Comparison of ENCODE assay signal across 8 cellular contexts in the genomic region with DNA sequence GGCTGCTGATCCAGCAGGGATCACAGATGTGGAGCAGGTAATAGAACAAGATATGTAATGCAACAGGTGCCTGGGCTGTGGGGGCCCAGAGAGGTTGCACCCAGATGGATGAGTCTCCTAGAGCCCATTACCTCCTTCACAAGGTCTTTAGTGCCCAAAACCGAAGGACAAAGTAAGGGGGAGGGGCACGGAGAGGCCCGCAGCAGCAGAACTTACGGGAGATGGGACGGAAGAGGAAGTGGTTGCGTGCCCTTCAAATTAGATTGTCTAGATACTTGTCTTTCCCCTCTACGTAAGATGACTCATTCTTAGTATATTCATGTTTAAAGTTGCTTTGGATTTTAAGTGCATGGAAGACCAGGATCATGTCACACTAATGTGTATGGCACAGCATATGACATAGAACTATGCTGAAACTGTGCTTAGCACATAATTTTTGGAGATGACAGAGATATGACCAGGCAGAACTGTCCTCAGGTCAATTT. TPM values are rescaled to one million over a fixed set of nuclear protein-coding genes. Genes with fewer than 3 reads are reported as not detected.
A peak's percentile ranks its signal among the peaks of the same experiment; 100 is the strongest.
DNase-seq lines count a peak whose midpoint lies in the region; ATAC-seq and TF ChIP-seq lines count a peak whose summit lies in the region.

No MANE protein-coding gene starts in this region.

- H3F3A ChIP-seq in OCI-LY1 (ENCODE audit: insufficient read depth, low read length) = no peaks in the 10 kb centered on the region

- DNase-seq in GM06990 (ENCODE audit: extremely low read depth, insufficient read length) = peak; percentile 51
- peak; percentile 55 for DNase-seq in activated T-cell treated with anti-CD3 and anti-CD28 coated beads for 48 hours (ENCODE audit: low read depth)
- no peak for DNase-seq in left ventricle myocardium superior
- DNase-seq in stimulated activated CD8-positive, alpha-beta memory T cell treated with anti-CD3 and anti-CD28 coated beads, Interleukin-7, amount 100 ng/mL, for 1 hour (ENCODE audit: low read depth in 2 of 2) = peak; percentile 29 to 32
- DNase-seq in NCI-H1930 (lab: John Stamatoyannopoulos, UW) = no peak
- DNase-seq in GM19238 (ENCODE audit: insufficient read length, low spot score) = no peak

- no peak for TF ChIP-seq CTCF in GM06990 (IDR thresholded peaks at IDR 0.05; ENCODE audit: insufficient read depth, low read length, poor library complexity, severe bottlenecking)
- TF ChIP-seq CTCF in OCI-LY1 (IDR thresholded peaks at IDR 0.05; ENCODE audit: low read length) = no peak

- H3K36me3 ChIP-seq in GM06990 (ENCODE audit: control insufficient read depth, insufficient read depth, low read length) = no peaks in the 10 kb centered on the region
- no peaks in the 10 kb centered on the region for H3K36me3 ChIP-seq in OCI-LY1 (ENCODE audit: insufficient read depth, low read length)

- H3K27me3 ChIP-seq in GM06990 (replicated peaks; ENCODE audit: control insufficient read depth, insufficient read depth, low read length) (no peaks in the 10 kb centered on the region), OCI-LY1 (ENCODE audit: insufficient read depth, low read length) (no peaks in the 10 kb centered on the region)

- no peaks in the 10 kb centered on the region for H3K9me3 ChIP-seq in OCI-LY1 (ENCODE audit: low read length)

- H4K20me1 ChIP-seq in OCI-LY1 (ENCODE audit: insufficient read depth, low read length) = no peaks in the 10 kb centered on the region

- no peak overlapping the region for H3K4me3 ChIP-seq in GM06990 (replicated peaks; ENCODE audit: low read depth, low read length)
- H3K4me3 ChIP-seq in OCI-LY1 (ENCODE audit: low read depth, low read length, poor library complexity, severe bottlenecking) = peak overlapping the region; percentile 24

- intact Hi-C loops in left ventricle myocardium superior (cut with micrococcal nuclease) = no loop called here

- H3K9ac ChIP-seq in OCI-LY1 (ENCODE audit: low read length) = peak overlapping the region; percentile 41

- no peaks in the 10 kb centered on the region for H3K9me2 ChIP-seq in OCI-LY1 (ENCODE audit: low read depth, low read length)

- H3K4me2 ChIP-seq in OCI-LY1 (ENCODE audit: low read length) = peak overlapping the region; percentile 73

- peaks cover 47% of the 10 kb centered on the region for H3K4me1 ChIP-seq in OCI-LY1 (ENCODE audit: insufficient read depth, low read length, severe bottlenecking)

- H3K27ac ChIP-seq in OCI-LY1 (ENCODE audit: low read depth, low read length, poor library complexity, severe bottlenecking) = peak overlapping the region; percentile 88

- ATAC-seq in HG02678 (IDR thresholded peaks at IDR 0.05; ENCODE audit: unreplicated experiment) (peak; percentile 43), left ventricle myocardium superior (peak; percentile 22)

- H3K79me2 ChIP-seq in OCI-LY1 (ENCODE audit: insufficient read depth, low read length) = no peaks in the 10 kb centered on the region

- H2AFZ ChIP-seq in OCI-LY1 (ENCODE audit: low read length) = peak overlapping the region; percentile 51

RNA-seq across cellular contexts. Expression of gene MRPS31, which starts 5.7 kb away (rescaled TPM):
- total RNA-seq in left ventricle myocardium superior = 33.7 TPM

RNA-seq across cellular contexts. Expression of gene SLC25A15, which starts 12.7 kb away (rescaled TPM):
- total RNA-seq in left ventricle myocardium superior = 5.5 TPM

Comparison
In these comparisons a context has a peak if more than half of its experiments do, and no peak if none do; other contexts are left out.
1. DNase-seq: peak in GM06990 (single experiment), activated T-cell treated with anti-CD3 and anti-CD28 coated beads for 48 hours (single experiment) and stimulated activated CD8-positive, alpha-beta memory T cell treated with anti-CD3 and anti-CD28 coated beads, Interleukin-7, amount 100 ng/mL, for 1 hour (2 of 2); none in left ventricle myocardium superior (single experiment), NCI-H1930 (0 of 2) and GM19238 (single experiment).